In the genomic region with DNA sequence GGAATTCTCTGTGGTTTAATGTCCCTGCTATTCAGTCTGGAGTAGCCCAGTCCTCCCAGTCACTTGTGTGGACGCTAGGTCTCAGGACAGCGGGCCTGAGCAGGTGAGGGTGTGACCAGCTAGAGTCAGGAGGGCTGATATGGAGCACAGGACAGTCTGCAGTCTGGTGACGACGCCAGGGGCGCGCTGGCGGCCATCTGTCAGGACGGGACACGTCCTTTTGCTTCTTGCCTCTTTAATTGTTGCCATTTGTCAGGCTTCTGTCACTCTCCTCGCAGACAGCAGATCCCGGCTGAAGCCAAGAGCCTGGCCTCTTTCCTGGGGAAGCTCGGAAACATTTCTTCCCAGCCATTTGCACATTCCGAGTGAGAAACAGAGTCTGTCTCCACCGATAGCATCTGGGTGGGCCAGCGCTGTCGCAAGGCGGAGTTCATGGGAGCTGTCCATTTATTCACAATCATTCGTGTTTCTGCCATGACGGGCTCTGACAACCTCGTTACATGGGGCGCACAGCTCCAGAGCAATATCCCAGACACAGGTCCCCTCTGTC, we compare ENCODE assay signal across 1 cellular context.
TF ChIP-seq lines count a peak whose summit lies in the region.

No MANE protein-coding gene starts in this region.

TF ChIP-seq in WTC11, 78 proteins besides CTCF, POLR2A, EP300 and RAD21:
- no peak for TF ChIP-seq ATF1 (CRISPR knock-in tag; IDR thresholded peaks at IDR 0.05)
- TF ChIP-seq FOXP1 (CRISPR knock-in tag; IDR thresholded peaks at IDR 0.05; ENCODE audit: borderline replicate concordance): no peak
- TF ChIP-seq ZNF232 (CRISPR knock-in tag; IDR thresholded peaks at IDR 0.05): no peak
- TF ChIP-seq, protein P1, sequence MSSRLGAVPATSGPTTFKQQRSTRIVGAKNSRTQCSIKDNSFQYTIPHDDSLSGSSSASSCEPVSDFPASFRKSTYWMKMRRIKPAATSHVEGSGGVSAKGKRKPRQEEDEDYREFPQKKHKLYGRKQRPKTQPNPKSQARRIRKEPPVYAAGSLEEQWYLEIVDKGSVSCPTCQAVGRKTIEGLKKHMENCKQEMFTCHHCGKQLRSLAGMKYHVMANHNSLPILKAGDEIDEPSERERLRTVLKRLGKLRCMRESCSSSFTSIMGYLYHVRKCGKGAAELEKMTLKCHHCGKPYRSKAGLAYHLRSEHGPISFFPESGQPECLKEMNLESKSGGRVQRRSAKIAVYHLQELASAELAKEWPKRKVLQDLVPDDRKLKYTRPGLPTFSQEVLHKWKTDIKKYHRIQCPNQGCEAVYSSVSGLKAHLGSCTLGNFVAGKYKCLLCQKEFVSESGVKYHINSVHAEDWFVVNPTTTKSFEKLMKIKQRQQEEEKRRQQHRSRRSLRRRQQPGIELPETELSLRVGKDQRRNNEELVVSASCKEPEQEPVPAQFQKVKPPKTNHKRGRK (CRISPR knock-in tag; IDR thresholded peaks at IDR 0.05; ENCODE audit: borderline replicate concordance): no peak
- TF ChIP-seq, protein P2, sequence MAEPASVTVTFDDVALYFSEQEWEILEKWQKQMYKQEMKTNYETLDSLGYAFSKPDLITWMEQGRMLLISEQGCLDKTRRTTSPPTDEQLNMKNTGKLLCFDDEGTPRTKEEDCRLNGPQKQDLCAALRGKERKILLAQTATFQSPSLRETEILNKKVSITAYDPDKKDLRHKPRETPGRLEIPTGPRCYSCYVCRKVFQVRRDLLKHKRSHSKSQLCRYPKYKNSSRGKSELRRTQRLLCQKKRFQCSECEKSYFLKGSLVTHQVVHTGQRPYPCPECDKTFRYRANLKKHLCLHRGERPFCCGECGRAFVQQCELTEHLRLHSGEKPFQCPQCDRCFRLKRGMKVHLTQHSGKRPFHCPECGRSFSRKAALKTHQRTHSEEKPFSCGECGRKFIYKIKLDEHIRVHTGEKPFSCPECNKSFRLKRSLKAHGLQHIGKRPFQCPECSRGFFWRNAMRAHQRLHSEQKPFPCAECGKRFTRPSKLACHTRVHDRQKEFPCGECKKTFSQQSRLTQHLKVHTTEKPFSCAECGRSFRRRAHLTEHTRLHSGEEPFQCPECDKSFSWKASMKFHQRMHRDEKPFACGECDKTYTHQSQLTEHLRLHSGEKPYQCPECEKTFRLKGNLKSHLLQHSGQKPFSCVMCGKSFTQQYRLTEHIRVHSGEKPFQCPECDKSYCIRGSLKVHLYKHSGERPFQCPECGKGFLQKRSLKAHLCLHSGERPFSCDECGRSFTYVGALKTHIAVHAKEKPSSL (CRISPR knock-in tag; conservative IDR thresholded peaks at IDR 0.05): no peak
TF ChIP-seq in WTC11: peak in this region for 0.
